8 cellular contexts compared by ENCODE assay signal in the genomic region with DNA sequence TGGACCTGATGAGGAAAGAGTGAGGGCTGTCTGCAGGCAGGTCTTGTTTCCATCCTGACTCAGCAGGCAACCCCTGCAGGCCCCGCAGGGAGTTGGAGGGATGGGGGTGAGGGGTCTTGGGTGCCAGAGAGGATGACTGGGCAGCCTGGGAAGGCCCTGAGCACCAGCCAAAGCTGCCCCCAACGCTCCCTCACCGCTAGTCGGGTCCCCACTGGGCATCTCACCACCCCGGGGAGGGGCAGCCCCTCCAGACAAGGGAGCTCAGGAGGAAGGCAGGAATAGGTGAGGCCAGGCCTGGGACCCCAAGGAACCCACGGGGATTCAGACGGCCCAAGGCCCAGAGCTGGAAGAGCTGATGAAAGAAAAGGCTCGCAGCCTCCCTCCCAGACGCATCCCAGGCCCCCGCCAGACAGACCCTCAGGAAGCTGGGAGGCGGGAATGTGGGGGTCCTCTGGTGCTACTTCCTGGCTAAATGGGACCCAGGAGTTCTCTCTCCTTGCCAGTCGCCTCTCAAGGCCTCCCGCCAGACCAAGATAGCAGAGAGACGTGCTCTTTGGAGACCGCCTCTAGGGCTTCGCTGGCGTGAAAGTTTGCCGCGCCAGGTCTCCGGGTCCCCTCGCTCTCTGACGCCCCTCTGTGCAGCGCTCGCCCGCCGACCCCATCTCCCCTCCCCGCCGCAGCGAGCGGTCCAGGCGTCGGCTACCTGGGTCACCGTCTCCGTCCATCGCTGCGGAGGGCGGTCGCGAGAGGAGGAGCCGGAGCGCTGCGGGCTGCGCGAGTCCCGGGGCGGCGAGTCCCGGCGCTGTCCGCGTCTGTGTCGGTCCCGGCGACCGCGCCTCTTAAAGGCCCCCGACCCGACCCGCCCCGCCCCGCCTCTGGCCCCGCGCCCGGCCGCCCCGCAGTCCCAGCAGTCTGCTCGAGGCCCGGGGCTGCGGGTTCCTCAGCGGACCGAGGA. TPM values are rescaled to one million over a fixed set of nuclear protein-coding genes. Genes with fewer than 3 reads are reported as not detected.
DNase-seq lines count a peak whose midpoint lies in the region; ATAC-seq lines count a peak whose summit lies in the region.

A gene with protein sequence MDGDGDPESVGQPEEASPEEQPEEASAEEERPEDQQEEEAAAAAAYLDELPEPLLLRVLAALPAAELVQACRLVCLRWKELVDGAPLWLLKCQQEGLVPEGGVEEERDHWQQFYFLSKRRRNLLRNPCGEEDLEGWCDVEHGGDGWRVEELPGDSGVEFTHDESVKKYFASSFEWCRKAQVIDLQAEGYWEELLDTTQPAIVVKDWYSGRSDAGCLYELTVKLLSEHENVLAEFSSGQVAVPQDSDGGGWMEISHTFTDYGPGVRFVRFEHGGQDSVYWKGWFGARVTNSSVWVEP (minus strand): TSS at position 814 of the 955 bp plus-strand sequence. CDS start 89 bp downstream, at position 725.

- no peaks in the 10 kb centered on the region for H3K27me3 Mint-ChIP-seq in activated naive CD8-positive, alpha-beta T cell treated with anti-CD3 and anti-CD28 coated beads for 36 hours

- H3K27ac Mint-ChIP-seq in activated naive CD8-positive, alpha-beta T cell treated with anti-CD3 and anti-CD28 coated beads for 36 hours = no peak within 1 kb of the TSS

- H3K4me1 Mint-ChIP-seq in activated naive CD8-positive, alpha-beta T cell treated with anti-CD3 and anti-CD28 coated beads for 36 hours = peaks cover 16% of the 10 kb centered on the region

- H3K36me3 Mint-ChIP-seq in activated naive CD8-positive, alpha-beta T cell treated with anti-CD3 and anti-CD28 coated beads for 36 hours = no peaks in the 10 kb centered on the region

- ATAC-seq in HG02885 (IDR thresholded peaks at IDR 0.05; ENCODE audit: poor library complexity, unreplicated experiment) (peak; percentile 17), left ventricle myocardium superior (peak; percentile 71), HG03108 (IDR thresholded peaks at IDR 0.05; ENCODE audit: unreplicated experiment) (no peak)

- intact Hi-C loops in left ventricle myocardium superior (cut with micrococcal nuclease) = loop anchor here (10.0 kb wide), 1 partner anchor 61 kb away; no protein-coding TSS in a partner anchor

- DNase-seq in ELF-1 (ENCODE audit: low read depth, low spot score) = peak; percentile 46
- DNase-seq in activated naive CD8-positive, alpha-beta T cell treated with anti-CD3 and anti-CD28 coated beads for 36 hours = peak; percentile 30
- DNase-seq in left ventricle myocardium superior = peak; percentile 68
- no peak for DNase-seq in renal cortical epithelial cell (ENCODE audit: low read depth)
- DNase-seq in NCI-H69 (lab: John Stamatoyannopoulos, UW) = no peak
- DNase-seq in NAMALWA (ENCODE audit: low spot score) = no peak

- no peaks in the 10 kb centered on the region for H3K9me3 Mint-ChIP-seq in activated naive CD8-positive, alpha-beta T cell treated with anti-CD3 and anti-CD28 coated beads for 36 hours

- peak within 1 kb of the TSS; percentile 76 for H3K4me3 Mint-ChIP-seq in activated naive CD8-positive, alpha-beta T cell treated with anti-CD3 and anti-CD28 coated beads for 36 hours

RNA-seq across cellular contexts. Expression of the gene that starts here (rescaled TPM):
- 1 to 10 TPM; 1.5 to 1.7 TPM for total RNA-seq in activated naive CD8-positive, alpha-beta T cell treated with anti-CD3 and anti-CD28 coated beads for 36 hours
- 3.9 TPM for total RNA-seq in left ventricle myocardium superior
- total RNA-seq in renal cortical epithelial cell = 11.1 and 17.2 TPM in 2 replicates

Comparison
In these comparisons a context has a peak if more than half of its experiments do, and no peak if none do; other contexts are left out.
1. DNase-seq: peak in ELF-1 (single experiment), activated naive CD8-positive, alpha-beta T cell treated with anti-CD3 and anti-CD28 coated beads for 36 hours (single experiment) and left ventricle myocardium superior (single experiment); none in renal cortical epithelial cell (single experiment), NCI-H69 (single experiment) and NAMALWA (single experiment).